ENCODE assay signal across 11 cellular contexts in the genomic region with DNA sequence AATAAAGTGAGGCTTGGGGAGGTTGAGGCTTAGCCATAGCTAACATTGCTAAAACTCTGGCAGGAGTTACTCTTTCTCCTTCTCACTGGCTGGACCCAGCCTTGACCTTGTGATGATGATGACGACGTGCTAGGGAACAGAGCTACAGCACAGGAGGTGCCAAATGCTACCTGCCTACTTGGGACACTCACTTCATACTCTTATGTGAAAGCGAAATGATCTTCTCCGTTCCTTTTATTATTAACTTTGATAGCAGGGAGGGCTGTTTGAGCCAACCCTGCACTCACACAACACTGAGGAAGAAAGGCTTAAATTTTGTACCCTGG. TPM values are rescaled to one million over a fixed set of nuclear protein-coding genes. Genes with fewer than 3 reads are reported as not detected.
DNase-seq lines count a peak whose midpoint lies in the region; ATAC-seq, FAIRE-seq and TF ChIP-seq lines count a peak whose summit lies in the region.
"Had no signal": no experiment of that assay in that cellular context is flagged by ENCODE, and none has a peak within 500 bp of the region (broad histone marks: within the 10 kb centered on the region; RNA-seq: fewer than 3 reads in every experiment).

No MANE protein-coding gene starts in this region.

- peak overlapping the region in 1 of 11 experiments; percentile 71; a peak in 2 of 22 replicates for H3K27ac ChIP-seq in BLaER1 treated with 17β-estradiol and CSF1 and Interleukin-3, amounts not matched to agents 10 nM and 100 nM
- no peak overlapping the region for H3K27ac ChIP-seq in HUES6 (ENCODE audit: low read depth, low read length)
- no peak overlapping the region for H3K27ac ChIP-seq in GM12878 (ENCODE audit: control insufficient read depth, insufficient read depth)

- DNase-seq in GM12878 (ENCODE audit: low read depth, low spot score), result no peak
- DNase-seq in naive thymus-derived CD8-positive, alpha-beta T cell, result no peak
- no peak for DNase-seq in RKO (ENCODE audit: low spot score)
- DNase-seq in 8988T, result no peak
- no peak for DNase-seq in NCI-H82 treated with DMSO at 0.1 percent for 48 hours (lab: John Stamatoyannopoulos, UW; ENCODE audit: unreplicated experiment)
- DNase-seq: NCI-H446 had no signal

- RAD21 ChIA-PET in GM12878 (lab: Charles Lee; ENCODE audit: unreplicated experiment), result interaction anchor here (0.5 to 3.3 kb wide), 6 partner anchors 43 to 288 kb away, joined by 3 to 26 read pairs (median 11); no protein-coding TSS in a partner anchor

- peaks cover 0 to 3% (median 0%) of the 10 kb centered on the region in 5 donors for H3K27me3 Mint-ChIP-seq in naive thymus-derived CD8-positive, alpha-beta T cell

- TF ChIP-seq CTCF in GM12878 (IDR thresholded peaks at IDR 0.05 in 2 of 3, conservative IDR thresholded peaks at IDR 0.05 in 1 of 3; ENCODE audit: control insufficient read depth in 2 of 3, extremely low read depth in 1 of 3, insufficient read depth in 1 of 3, low read depth in 3 of 3, low read length in 3 of 3), result no peak

- H3K4me1 Mint-ChIP-seq in naive thymus-derived CD8-positive, alpha-beta T cell, result peaks cover 23 to 59% (median 56%) of the 10 kb centered on the region in 4 donors

- intact Hi-C loops in GM12878 (cut with micrococcal nuclease; ENCODE audit: unreplicated experiment), result no loop called here

- H3K27ac Mint-ChIP-seq in naive thymus-derived CD8-positive, alpha-beta T cell, result peak overlapping the region in 8 of 10 donors; percentile 90 to 98 (median 97)

- peaks cover 0 to 17% (median 10%) of the 10 kb centered on the region in 11 experiments; a peak in 11 of 22 replicates for H3K36me3 ChIP-seq in BLaER1 treated with 17β-estradiol and CSF1 and Interleukin-3, amounts not matched to agents 10 nM and 100 nM
- H3K36me3 ChIP-seq in HUES6 (ENCODE audit: control insufficient read depth, insufficient read depth, low read length) (no peaks in the 10 kb centered on the region), GM12878 (ENCODE audit: control insufficient read depth in 2 of 2, insufficient read depth in 2 of 2, low read length in 1 of 2) (no peaks in the 10 kb centered on the region)
- H3K36me3 ChIP-seq: thyroid gland had no signal

- no peak for TF ChIP-seq RAD21 in GM12878 (IDR thresholded peaks at IDR 0.05; ENCODE audit: insufficient read depth, low read depth, low read length)

- H3K27me3 ChIP-seq in BLaER1 treated with 17β-estradiol and CSF1 and Interleukin-3, amounts not matched to agents 10 nM and 100 nM, result no peaks in the 10 kb centered on the region
- H3K27me3 ChIP-seq in HUES6 (ENCODE audit: control insufficient read depth, insufficient read depth, low read length), result peaks cover 3% of the 10 kb centered on the region; the same call in 1 of the 2 replicates
- H3K27me3 ChIP-seq in GM12878 (replicated peaks in 1 of 2; ENCODE audit: control insufficient read depth in 2 of 2, insufficient read depth in 2 of 2, low read length in 1 of 2), result no peaks in the 10 kb centered on the region
- H3K27me3 ChIP-seq: thyroid gland had no signal

- no peaks in the 10 kb centered on the region for H3K9me3 ChIP-seq in BLaER1 treated with 17β-estradiol and CSF1 and Interleukin-3, amounts not matched to agents 10 nM and 100 nM (replicated peaks in 1 of 11)
- H3K9me3 ChIP-seq in HUES6 (ENCODE audit: control insufficient read depth, insufficient read depth, low read depth, low read length) (no peaks in the 10 kb centered on the region), GM12878 (replicated peaks; ENCODE audit: control insufficient read depth, insufficient read depth, low read length) (no peaks in the 10 kb centered on the region)
- H3K9me3 ChIP-seq: mucosa of descending colon, thyroid gland had no signal

- H4K20me1 ChIP-seq in BLaER1 treated with 17β-estradiol and CSF1 and Interleukin-3, amounts not matched to agents 10 nM and 100 nM, result peaks cover 0 to 36% (median 11%) of the 10 kb centered on the region in 11 experiments; a peak in 12 of 22 replicates
- H4K20me1 ChIP-seq in GM12878 (ENCODE audit: control insufficient read depth, insufficient read depth), result no peaks in the 10 kb centered on the region; the same call in 1 of the 2 replicates

- TF ChIP-seq POLR2A in GM12878 (IDR thresholded peaks at IDR 0.05; ENCODE audit: low read depth, low read length), result no peak

- FAIRE-seq in GM12878 (lab: Jason Lieb, UNC), result no peak

- peak overlapping the region; percentile 81 to 98 (median 91) for H3K4me2 ChIP-seq in BLaER1 treated with 17β-estradiol and CSF1 and Interleukin-3, amounts not matched to agents 10 nM and 100 nM
- H3K4me2 ChIP-seq in GM12878 (ENCODE audit: control insufficient read depth, insufficient read depth), result peak overlapping the region; percentile 100

- CTCF ChIA-PET in GM12878 (lab: Yijun Ruan, JAX), result interaction anchor here (0.7 to 1.8 kb wide), 8 partner anchors 8 to 385 kb away, joined by 3 to 8 read pairs (median 4); no protein-coding TSS in a partner anchor

- SMC1A ChIA-PET in GM12878 (lab: Charles Lee; ENCODE audit: uncharacterized antibody, unreplicated experiment), result interaction anchor here (0.6 to 2.9 kb wide), 7 partner anchors 28 to 300 kb away, joined by 3 to 20 read pairs (median 3); no protein-coding TSS in a partner anchor

- no peak for ATAC-seq in GM12878
- ATAC-seq in naive thymus-derived CD8-positive, alpha-beta T cell, result no peak
- ATAC-seq in GM21717 (IDR thresholded peaks at IDR 0.05; ENCODE audit: unreplicated experiment), result no peak

- H3K9ac ChIP-seq in BLaER1 treated with 17β-estradiol and CSF1 and Interleukin-3, amounts not matched to agents 10 nM and 100 nM, result peak overlapping the region in 5 of 11 experiments; percentile 84 to 93 (median 88); a peak in 5 of 22 replicates
- H3K9ac ChIP-seq in HUES6 (ENCODE audit: low read length), result no peak overlapping the region
- no peak overlapping the region for H3K9ac ChIP-seq in GM12878 (ENCODE audit: control insufficient read depth, insufficient read depth, low read length)

- TF ChIP-seq EP300 in GM12878 (IDR thresholded peaks at IDR 0.05; ENCODE audit: borderline replicate concordance in 1 of 2, control insufficient read depth in 1 of 2, low read depth in 2 of 2, low read length in 2 of 2), result no peak

- POLR2A ChIA-PET in GM12878 (lab: Charles Lee), result interaction anchor here (0.8 to 3.1 kb wide), 3 partner anchors 44 to 57 kb away, joined by 7 to 24 read pairs (median 17); no protein-coding TSS in a partner anchor
- POLR2A ChIA-PET in naive thymus-derived CD8-positive, alpha-beta T cell (lab: Charles Lee), result interaction anchor here (1.1 kb wide), 3 partner anchors 93 to 473 kb away, joined by 3 to 4 read pairs (median 3); partner anchors contain the start of genes PCIF1 and TP53RK

- H2AFZ ChIP-seq in GM12878 (ENCODE audit: control insufficient read depth, low read depth, low read length), result no peak overlapping the region

- in situ Hi-C loops in GM12878 (cut with MboI), result no loop called here

- BruUV-seq in GM12878 (replicated peaks; lab: Mats Ljungman, UMichigan), result no TSS peak

- no peaks in the 10 kb centered on the region for H3K9me3 Mint-ChIP-seq in naive thymus-derived CD8-positive, alpha-beta T cell

- peak overlapping the region in 9 of 10 donors; percentile 94 to 100 (median 98) for H3K4me3 Mint-ChIP-seq in naive thymus-derived CD8-positive, alpha-beta T cell

- no peaks in the 10 kb centered on the region for H3K36me3 Mint-ChIP-seq in naive thymus-derived CD8-positive, alpha-beta T cell

- H3K4me3 ChIP-seq in BLaER1 treated with 17β-estradiol and CSF1 and Interleukin-3, amounts not matched to agents 10 nM and 100 nM, result peak overlapping the region in 7 of 10 experiments; percentile 78 to 90 (median 84); a peak in 11 of 20 replicates
- H3K4me3 ChIP-seq in HUES6 (ENCODE audit: low read depth, low read length) (peak overlapping the region; percentile 87), GM12878 (no peak overlapping the region; the same call in 1 of the 2 replicates)
- H3K4me3 ChIP-seq: mucosa of descending colon had no signal

- 99% methylated on average over 4 of the region's 4 CpGs for WGBS in GM12878 (ENCODE audit: insufficient coverage, insufficient replicate concordance, low lambda C conversion rate, missing lambda C conversion rate)

- peaks cover 30% of the 10 kb centered on the region for H3K79me2 ChIP-seq in GM12878 (ENCODE audit: control insufficient read depth, insufficient read depth, low read length)

- peaks cover 33 to 72% (median 49%) of the 10 kb centered on the region in 10 experiments for H3K4me1 ChIP-seq in BLaER1 treated with 17β-estradiol and CSF1 and Interleukin-3, amounts not matched to agents 10 nM and 100 nM
- peaks cover 16% of the 10 kb centered on the region for H3K4me1 ChIP-seq in HUES6 (ENCODE audit: control insufficient read depth, insufficient read depth, low read length)
- H3K4me1 ChIP-seq in GM12878 (ENCODE audit: control insufficient read depth, insufficient read depth, low read length), result peaks cover 31% of the 10 kb centered on the region

TF ChIP-seq in GM12878, 131 proteins besides CTCF, POLR2A, EP300 and RAD21 (continues in another document):
- TF ChIP-seq SIN3A (IDR thresholded peaks at IDR 0.05; ENCODE audit: low read depth, low read length) (no peak), EZH2 (IDR thresholded peaks at IDR 0.05; ENCODE audit: borderline replicate concordance, control insufficient read depth, low read depth, low read length) (no peak), WRNIP1 (IDR thresholded peaks at IDR 0.05; ENCODE audit: borderline replicate concordance, low read depth, low read length) (no peak), IKZF1 (conservative IDR thresholded peaks at IDR 0.05) (no peak)

RNA-seq across cellular contexts. Expression of gene ELMO2, which starts 1.2 kb away (rescaled TPM):
- total RNA-seq in GM12878 (2013; cell fraction: nucleolus; rRNA removed), result 38.6 and 41.0 TPM in 2 replicates
- total RNA-seq in GM12878 (2014; rRNA removed) (32.8 and 40.2 TPM in 2 replicates), GM12878 (2014; rRNA removed; fragmentation: Illumina TruSeq; extraction: Trizol) (25.9 and 26.7 TPM in 2 replicates), GM12878 (2021) (37.3 and 38.5 TPM in 2 replicates)
- polyA plus RNA-seq in GM12878 (2011; ENCODE audit: low read depth), result 17.4 TPM
- polyA plus RNA-seq in GM12878 (2011; rRNA removed) (25.8 and 40.0 TPM in 2 replicates), GM12878 (2014; fragmentation: Illumina TruSeq; extraction: Trizol) (39.6 and 43.8 TPM in 2 replicates), GM12878 (2014; fragmentation: Nextera tagmentation; extraction: Ambion mirVana) (10 to 100 TPM; 14.2 to 14.8 TPM), GM12878 (2014; rRNA removed) (37.4 and 37.9 TPM in 2 replicates), GM12878 (2016; fragmentation: Nextera tagmentation; extraction: Ambion mirVana) (10 to 100 TPM; 36.0 to 38.5 TPM)
- polyA plus RNA-seq in GM12878 (2011; cell fraction: cytosol; rRNA removed), result 53.1 and 57.0 TPM in 2 replicates
- 62.7 and 67.3 TPM in 2 replicates for polyA plus RNA-seq in GM12878 (2011; cell fraction: nucleus; rRNA removed)
- 19.1 and 20.4 TPM in 2 replicates for polyA plus RNA-seq in GM12878 (2012)
- polyA minus RNA-seq in GM12878 (2011; rRNA and poly(A)+ RNA removed), result 55.2 and 55.7 TPM in 2 replicates
- polyA minus RNA-seq in GM12878 (2011; cell fraction: cytosol; rRNA and poly(A)+ RNA removed), result 17.6 and 23.6 TPM in 2 replicates
- 17.5 and 29.4 TPM in 2 replicates for polyA minus RNA-seq in GM12878 (2011; cell fraction: nucleus; rRNA and poly(A)+ RNA removed)
- total RNA-seq in naive thymus-derived CD8-positive, alpha-beta T cell, result 10 to 100 TPM; 56.0 to 58.0 TPM
- polyA plus RNA-seq in naive thymus-derived CD8-positive, alpha-beta T cell, result 10 to 100 TPM; 26.2 to 51.1 (median 34.9) TPM
